ENCODE assay signal across 8 cellular contexts in the genomic region with DNA sequence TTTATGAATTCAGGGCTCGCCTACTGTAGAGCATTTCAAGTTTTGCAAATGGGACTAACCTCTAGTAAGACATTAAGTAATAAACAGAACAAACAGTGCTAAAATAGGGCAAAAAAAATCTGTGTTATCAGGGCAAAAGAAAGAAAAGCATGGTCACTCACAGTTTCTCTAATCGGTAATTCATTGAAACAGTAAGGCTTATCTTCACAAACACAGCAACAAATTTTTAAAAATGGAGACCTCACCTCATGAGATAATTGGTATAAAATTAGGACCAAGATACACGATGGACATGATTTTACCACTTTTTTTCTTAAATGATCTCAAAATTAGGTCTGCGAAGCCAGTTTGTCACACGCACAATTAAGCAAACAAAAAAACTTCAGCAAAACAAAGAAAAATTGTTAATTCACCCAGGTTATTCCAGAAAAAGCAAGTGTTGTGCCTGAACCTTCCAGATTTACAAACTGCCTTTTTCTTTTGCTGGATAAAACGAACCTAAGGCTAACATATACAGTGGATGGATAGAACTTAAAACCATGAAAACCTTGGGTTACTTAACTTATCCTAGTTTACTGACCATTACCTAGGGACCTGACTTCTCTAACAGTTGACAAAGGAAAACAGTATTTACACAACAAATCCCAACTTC. TPM values are rescaled to one million over a fixed set of nuclear protein-coding genes. Genes with fewer than 3 reads are reported as not detected.
A peak's percentile ranks its signal among the peaks of the same experiment; 100 is the strongest.
DNase-seq lines count a peak whose midpoint lies in the region; TF ChIP-seq lines count a peak whose summit lies in the region.

No MANE protein-coding gene starts in this region.

- TF ChIP-seq POLR2A in breast epithelium (IDR thresholded peaks at IDR 0.05) (no peak), vagina (IDR thresholded peaks at IDR 0.05) (no peak)

- WGBS in mesodermal cell (ENCODE audit: insufficient coverage in 2 of 2), 2 experiments, result 39 to 54% methylated on average over 3 of the region's 6 CpGs

- DNase-seq in left ventricle myocardium inferior, result no peak
- DNase-seq in cardiac septum (ENCODE audit: low spot score), result no peak
- no peak for DNase-seq in breast epithelium (ENCODE audit: low spot score in 2 of 2)
- DNase-seq in vagina (ENCODE audit: extremely low spot score in 2 of 2), result no peak
- DNase-seq in ureter (ENCODE audit: low spot score), result no peak
- no peak for DNase-seq in Kasumi-1 (lab: John Stamatoyannopoulos, UW)
- DNase-seq in T-helper 9 cell, result no peak

- TF ChIP-seq CTCF in left ventricle myocardium inferior (IDR thresholded peaks at IDR 0.05; ENCODE audit: borderline replicate concordance), result no peak
- TF ChIP-seq CTCF in breast epithelium (IDR thresholded peaks at IDR 0.05), result no peak
- TF ChIP-seq CTCF in vagina (IDR thresholded peaks at IDR 0.05), result no peak

- H3K36me3 ChIP-seq in left ventricle myocardium inferior, result peaks cover 21% of the 10 kb centered on the region
- no peaks in the 10 kb centered on the region for H3K36me3 ChIP-seq in breast epithelium
- H3K36me3 ChIP-seq in mesodermal cell (ENCODE audit: control insufficient read depth, insufficient read depth, low read length), result peaks cover 26% of the 10 kb centered on the region
- no peaks in the 10 kb centered on the region for H3K36me3 ChIP-seq in vagina

- H3K4me1 ChIP-seq in left ventricle myocardium inferior (peaks cover 69% of the 10 kb centered on the region), breast epithelium (peaks cover 0 to 12% of the 10 kb centered on the region in 2 donors), mesodermal cell (ENCODE audit: control insufficient read depth, insufficient read depth, low read length, poor library complexity, severe bottlenecking) (peaks cover 38% of the 10 kb centered on the region), vagina (peaks cover 55% of the 10 kb centered on the region)

- intact Hi-C loops in left ventricle myocardium inferior (cut with micrococcal nuclease), result no loop called here
- intact Hi-C loops in cardiac septum (cut with DNase I), result no loop called here
- intact Hi-C loops in breast epithelium (cut with DNase I; ENCODE audit: low total_unique reads), result no loop called here
- intact Hi-C loops in vagina (cut with DNase I), result loop anchor here (5.0 kb wide), 1 partner anchor 104 kb away; the partner anchor contains the start of gene BIRC2

- H3K4me3 ChIP-seq in left ventricle myocardium inferior (peak overlapping the region; percentile 98), breast epithelium (peak overlapping the region; percentile 86 to 91 (median 90)), mesodermal cell (ENCODE audit: extremely low read depth, insufficient read depth, low read length, poor library complexity, severe bottlenecking) (peak overlapping the region; percentile 88), vagina (peak overlapping the region; percentile 94)

- H3K27me3 ChIP-seq in left ventricle myocardium inferior (ENCODE audit: low read depth) (no peaks in the 10 kb centered on the region), breast epithelium (no peaks in the 10 kb centered on the region), vagina (no peaks in the 10 kb centered on the region)

- H3K27ac ChIP-seq in left ventricle myocardium inferior (replicated peaks) (peak overlapping the region; percentile 90), breast epithelium (peak overlapping the region; percentile 93), mesodermal cell (ENCODE audit: low read depth, low read length, severe bottlenecking) (peak overlapping the region; percentile 82), vagina (peak overlapping the region; percentile 91)

- no peaks in the 10 kb centered on the region for H3K9me3 ChIP-seq in left ventricle myocardium inferior (replicated peaks)
- H3K9me3 ChIP-seq in breast epithelium, result no peaks in the 10 kb centered on the region
- no peaks in the 10 kb centered on the region for H3K9me3 ChIP-seq in mesodermal cell (ENCODE audit: control insufficient read depth, low read length)
- H3K9me3 ChIP-seq in vagina, result no peaks in the 10 kb centered on the region

RNA-seq across cellular contexts. Expression of gene TMEM123, which starts 1.4 kb away (rescaled TPM):
- total RNA-seq in left ventricle myocardium inferior (70.2 TPM), cardiac septum (50.6 TPM), breast epithelium (100 to 1,000 TPM in 2 of 3 donors, 10 to 100 TPM in 1; 74.6 to 307 (median 167) TPM), vagina (156 TPM), ureter (249 TPM)
- polyA plus RNA-seq in mesodermal cell (2013, experiment 1 of 2), result 226 TPM
- polyA plus RNA-seq in mesodermal cell (2013, experiment 2 of 2), result 219 TPM
